1 cellular context compared by ENCODE assay signal in genomic region chr17:55484575-55484974, GRCh38.
TF ChIP-seq lines count a peak whose summit lies in the region.

No MANE protein-coding gene starts in this region.

TF ChIP-seq in GM12878, 131 proteins besides CTCF, POLR2A, EP300 and RAD21 (continued from another document):
- TF ChIP-seq ZNF687 (IDR thresholded peaks at IDR 0.05) (no peak), CREM (IDR thresholded peaks at IDR 0.05; ENCODE audit: low read depth) (no peak), TCF7 (IDR thresholded peaks at IDR 0.05; ENCODE audit: borderline replicate concordance) (no peak), EED (IDR thresholded peaks at IDR 0.05; ENCODE audit: low read depth) (no peak), MEF2B (IDR thresholded peaks at IDR 0.05; ENCODE audit: partially characterized antibody, poor library complexity, severe bottlenecking) (no peak), PML (IDR thresholded peaks at IDR 0.05; ENCODE audit: low read length) (no peak), PKNOX1 (IDR thresholded peaks at IDR 0.05) (no peak), ZZZ3 (IDR thresholded peaks at IDR 0.05; ENCODE audit: control insufficient read depth, insufficient read length, low read depth) (no peak)
